1 cellular context compared by ENCODE assay signal in genomic region chr9:129849042-129849441, GRCh38.
A peak's percentile ranks its signal among the peaks of the same experiment; 100 is the strongest.
TF ChIP-seq lines count a peak whose summit lies in the region.

No MANE protein-coding gene starts in this region.

TF ChIP-seq in K562, 482 proteins besides CTCF, POLR2A, EP300 and RAD21:
- TF ChIP-seq POLR2G (IDR thresholded peaks at IDR 0.05; ENCODE audit: low read depth, low read length) (0 out of 2 replicates have a peak, but pooled peaks have one; percentile 9), ZBTB17 (CRISPR knock-in tag; IDR thresholded peaks at IDR 0.05) (no peak), ZSCAN29 (IDR thresholded peaks at IDR 0.05) (no peak), ZNF785 (CRISPR knock-in tag; IDR thresholded peaks at IDR 0.05) (no peak)
